17 cellular contexts compared by ENCODE assay signal in genomic region chr5:63400079-63400478, GRCh38.
"Had no signal": no experiment of that assay in that cellular context is flagged by ENCODE, and none has a peak within 500 bp of the region (broad histone marks: within the 10 kb centered on the region; RNA-seq: fewer than 3 reads in every experiment).

No MANE protein-coding gene starts in this region.

- H3K4me3 ChIP-seq: coronary artery, dorsolateral prefrontal cortex, heart right ventricle, sigmoid colon, skin epidermis, testis, tibial nerve had no signal

- H3K9me3 ChIP-seq: heart right ventricle, sigmoid colon, testis, tibial nerve had no signal

- ATAC-seq: natural killer cell; stimulated activated naive B cell treated with anti-CD40 and anti-IgM and Interleukin-4, amounts not matched to agents 10 μg/mL and 1 μg/mL and 100 μg/mL, for 72 hours; stimulated activated naive CD8-positive, alpha-beta T cell treated with anti-CD3 and anti-CD28 coated beads, Interleukin-15, amount 100 ng/mL, for 72 hours had no signal

- H3K27ac ChIP-seq: coronary artery, dorsolateral prefrontal cortex, heart right ventricle, sigmoid colon, skin epidermis, testis, tibial nerve had no signal

- H3K4me1 ChIP-seq: heart right ventricle, sigmoid colon, testis had no signal

- H3K36me3 ChIP-seq: heart right ventricle, sigmoid colon, tibial nerve had no signal

- DNase-seq: dorsolateral prefrontal cortex; effector CD8-positive, alpha-beta T cell; foreskin melanocyte; heart right ventricle; immature natural killer cell; mammary epithelial cell; natural killer cell; posterior cingulate gyrus; sigmoid colon; stimulated activated CD4-positive, alpha-beta T cell treated with anti-CD3 and anti-CD28 coated beads, Interleukin-2, amount 100 ng/mL, for 24 hours; stimulated activated CD4-positive, alpha-beta T cell treated with anti-CD3 and anti-CD28 coated beads, Interleukin-4, amount 100 ng/mL, for 4 hours; stimulated activated naive B cell treated with anti-CD40 and anti-IgM and Interleukin-4, amounts not matched to agents 10 μg/mL and 1 μg/mL and 100 μg/mL, for 72 hours; stimulated activated naive CD8-positive, alpha-beta T cell treated with anti-CD3 and anti-CD28 coated beads, Interleukin-15, amount 100 ng/mL, for 72 hours; testis had no signal

- H3K27me3 ChIP-seq: sigmoid colon, testis, tibial nerve had no signal
